In the genomic region with DNA sequence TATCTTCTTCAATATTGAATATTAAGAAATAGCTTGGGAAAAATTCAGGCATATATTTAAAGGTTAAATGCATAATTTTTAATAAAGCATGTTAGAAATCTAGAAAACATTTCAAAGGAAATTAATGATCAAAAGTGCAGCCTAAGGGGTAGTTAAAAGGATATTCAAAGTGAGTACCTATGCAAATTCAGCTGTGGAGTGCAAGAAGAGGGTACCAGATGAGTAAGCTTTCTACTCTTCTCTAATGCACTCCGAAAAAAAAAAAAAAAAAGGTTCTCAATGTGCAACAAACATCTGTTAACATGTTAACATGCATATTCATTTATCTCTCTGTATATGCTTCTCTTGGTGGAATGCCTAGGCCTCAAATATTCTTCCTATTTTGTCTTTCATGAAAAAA, we compare ENCODE assay signal across 1 cellular context.
TF ChIP-seq lines count a peak whose summit lies in the region.

No MANE protein-coding gene starts in this region.

TF ChIP-seq in GM23338, 12 proteins besides CTCF, POLR2A, EP300 and RAD21:
- no peak for TF ChIP-seq ETS1 (IDR thresholded peaks at IDR 0.05)
- TF ChIP-seq ZNF331 (CRISPR knock-in tag; IDR thresholded peaks at IDR 0.05; ENCODE audit: low read depth): no peak
